In genomic region chr16:35200662-35201061, GRCh38 we compare ENCODE assay signal across 6 cellular contexts.
"Had no signal": no experiment of that assay in that cellular context is flagged by ENCODE, and none has a peak within 500 bp of the region (broad histone marks: within the 10 kb centered on the region; RNA-seq: fewer than 3 reads in every experiment).

No MANE protein-coding gene starts in this region.

- H3K27ac ChIP-seq: GM23248 had no signal

- H3K36me3 ChIP-seq: HAP-1 had no signal

- H3K9ac ChIP-seq: GM23248 had no signal

- DNase-seq: GM23248, GOT3, H7, HFFc6, IMR-90 had no signal

- H3K4me1 ChIP-seq: HAP-1 had no signal

- H2AFZ ChIP-seq: GM23248 had no signal

- H3K4me3 ChIP-seq: GM23248, HAP-1 had no signal
